17 cellular contexts compared by ENCODE assay signal in genomic region chr5:149528661-149529060, GRCh38. TPM values are rescaled to one million over a fixed set of nuclear protein-coding genes. Genes with fewer than 3 reads are reported as not detected.
DNase-seq lines count a peak whose midpoint lies in the region; ATAC-seq and TF ChIP-seq lines count a peak whose summit lies in the region.
"Had no signal": no experiment of that assay in that cellular context is flagged by ENCODE, and none has a peak within 500 bp of the region (broad histone marks: within the 10 kb centered on the region; RNA-seq: fewer than 3 reads in every experiment).

No MANE protein-coding gene starts in this region.

- H3K27me3 ChIP-seq in WERI-Rb-1 (ENCODE audit: insufficient read depth, low read depth, severe bottlenecking) (no peaks in the 10 kb centered on the region), esophagus squamous epithelium (no peaks in the 10 kb centered on the region), gastrocnemius medialis (no peaks in the 10 kb centered on the region)
- H3K27me3 ChIP-seq: adrenal gland, testis had no signal

- peaks cover 16% of the 10 kb centered on the region for H3K36me3 Mint-ChIP-seq in activated naive CD4-positive, alpha-beta T cell treated with anti-CD3 and anti-CD28 coated beads, Interleukin-2, amount 50 U/mL, for 24 hours
- peaks cover 0 to 23% of the 10 kb centered on the region in 2 donors for H3K36me3 Mint-ChIP-seq in activated naive CD4-positive, alpha-beta T cell treated with anti-CD3 and anti-CD28 coated beads, Interleukin-2, amount 50 U/mL, for 72 hours

- H3K27me3 Mint-ChIP-seq in activated naive CD4-positive, alpha-beta T cell treated with anti-CD3 and anti-CD28 coated beads, Interleukin-2, amount 50 U/mL, for 24 hours: no peaks in the 10 kb centered on the region

- peak overlapping the region; percentile 46 for H3K27ac ChIP-seq in WERI-Rb-1
- peak overlapping the region in 3 of 4 donors; percentile 37 to 68 (median 64) for H3K27ac ChIP-seq in esophagus squamous epithelium
- peak overlapping the region in 3 of 4 donors; percentile 50 to 63 (median 57) for H3K27ac ChIP-seq in gastrocnemius medialis
- H3K27ac ChIP-seq: adrenal gland, testis had no signal

- no peak for TF ChIP-seq CTCF in WERI-Rb-1 (IDR thresholded peaks at IDR 0.05; ENCODE audit: low read depth, low read length)
- no peak for TF ChIP-seq CTCF in esophagus squamous epithelium (IDR thresholded peaks at IDR 0.05)
- TF ChIP-seq CTCF in gastrocnemius medialis (IDR thresholded peaks at IDR 0.05 in 4 of 5, conservative IDR thresholded peaks at IDR 0.05 in 1 of 5): no peak

- TF ChIP-seq POLR2A in esophagus squamous epithelium (IDR thresholded peaks at IDR 0.05) (no peak), gastrocnemius medialis (IDR thresholded peaks at IDR 0.05) (no peak)

- peak overlapping the region; percentile 57 for H3K27ac Mint-ChIP-seq in activated naive CD4-positive, alpha-beta T cell treated with anti-CD3 and anti-CD28 coated beads, Interleukin-2, amount 50 U/mL, for 24 hours
- peak overlapping the region in 1 of 2 donors; percentile 5 for H3K27ac Mint-ChIP-seq in activated naive CD4-positive, alpha-beta T cell treated with anti-CD3 and anti-CD28 coated beads, Interleukin-2, amount 50 U/mL, for 72 hours

- no peaks in the 10 kb centered on the region for H3K9me3 ChIP-seq in WERI-Rb-1 (ENCODE audit: severe bottlenecking)
- H3K9me3 ChIP-seq in esophagus squamous epithelium: no peaks in the 10 kb centered on the region
- no peaks in the 10 kb centered on the region for H3K9me3 ChIP-seq in gastrocnemius medialis
- H3K9me3 ChIP-seq: adrenal gland, testis had no signal

- H3K4me3 Mint-ChIP-seq in activated naive CD4-positive, alpha-beta T cell treated with anti-CD3 and anti-CD28 coated beads, Interleukin-2, amount 50 U/mL, for 24 hours: peak overlapping the region; percentile 42

- peaks cover 94% of the 10 kb centered on the region for H3K4me1 Mint-ChIP-seq in activated naive CD4-positive, alpha-beta T cell treated with anti-CD3 and anti-CD28 coated beads, Interleukin-2, amount 50 U/mL, for 24 hours

- no peaks in the 10 kb centered on the region for H3K9me3 Mint-ChIP-seq in activated naive CD4-positive, alpha-beta T cell treated with anti-CD3 and anti-CD28 coated beads, Interleukin-2, amount 50 U/mL, for 24 hours
- no peaks in the 10 kb centered on the region for H3K9me3 Mint-ChIP-seq in activated naive CD4-positive, alpha-beta T cell treated with anti-CD3 and anti-CD28 coated beads, Interleukin-2, amount 50 U/mL, for 72 hours

- ATAC-seq in activated naive CD4-positive, alpha-beta T cell treated with anti-CD3 and anti-CD28 coated beads, Interleukin-2, amount 50 U/mL, for 72 hours: no peak
- ATAC-seq in gastrocnemius medialis (no peak), HG03354 (IDR thresholded peaks at IDR 0.05; ENCODE audit: poor library complexity, severe bottlenecking, unreplicated experiment) (no peak)
- ATAC-seq: left lobe of liver, right cardiac atrium had no signal

- 36 to 48% methylated on average over 2 of the region's 2 CpGs for WGBS in esophagus squamous epithelium, 2 donors

- H3K4me1 ChIP-seq in esophagus squamous epithelium (peaks cover 26 to 99% (median 61%) of the 10 kb centered on the region in 3 donors), gastrocnemius medialis (peaks cover 77 to 78% of the 10 kb centered on the region in 2 donors)

- H3K4me3 ChIP-seq in WERI-Rb-1 (ENCODE audit: low read depth, low read length) (no peak overlapping the region), esophagus squamous epithelium (no peak overlapping the region), gastrocnemius medialis (no peak overlapping the region)
- H3K4me3 ChIP-seq: adrenal gland, testis had no signal

- in situ Hi-C loops in gastrocnemius medialis (cut with MboI; ENCODE audit: low sequenced_read_pairs in 4 of 4): no loop called here

- no peak for DNase-seq in activated naive CD4-positive, alpha-beta T cell treated with anti-CD3 and anti-CD28 coated beads, Interleukin-2, amount 50 U/mL, for 72 hours (ENCODE audit: low spot score in 2 of 2)
- no peak for DNase-seq in WERI-Rb-1
- DNase-seq in esophagus squamous epithelium (lab: John Stamatoyannopoulos, UW): no peak
- no peak for DNase-seq in gastrocnemius medialis
- DNase-seq in NCI-H1092 treated with DMSO at 0.1 percent for 48 hours (lab: John Stamatoyannopoulos, UW): no peak
- DNase-seq in A172 (ENCODE audit: low spot score): no peak
- DNase-seq: adrenal gland; GF-D8; hypothalamus; NCI-H187; right cardiac atrium; stimulated activated CD4-positive, alpha-beta T cell treated with anti-CD3 and anti-CD28 coated beads, Interleukin-1b, Interleukin-23, amount 100 ng/mL, for 48 hours; SW 1271; testis had no signal

- intact Hi-C loops in esophagus squamous epithelium (cut with DNase I) (no loop called here), gastrocnemius medialis (cut with DNase I; ENCODE audit: low total_unique reads) (no loop called here)

- H3K36me3 ChIP-seq in WERI-Rb-1 (peaks cover 23% of the 10 kb centered on the region), esophagus squamous epithelium (peaks cover 0 to 34% (median 0%) of the 10 kb centered on the region in 3 donors), gastrocnemius medialis (no peaks in the 10 kb centered on the region)

RNA-seq across cellular contexts. Expression of gene CSNK1A1, which starts 22.6 kb away (rescaled TPM):
- total RNA-seq in activated naive CD4-positive, alpha-beta T cell treated with anti-CD3 and anti-CD28 coated beads, Interleukin-2, amount 50 U/mL, for 72 hours: 100 to 1,000 TPM; 148 to 197 TPM
- total RNA-seq in esophagus squamous epithelium (100 to 1,000 TPM; 223 to 388 (median 301) TPM), gastrocnemius medialis (100 to 1,000 TPM; 157 to 252 (median 215) TPM)
- total RNA-seq in A172 (2014; rRNA removed; shearing (Covaris generic)): 354 and 416 TPM in 2 replicates

RNA-seq across cellular contexts. Expression of gene ARHGEF37, which starts 52.6 kb away (rescaled TPM):
- 1 to 10 TPM in 1 of 2 donors, under 1 TPM in 1; 0.41 to 1.8 TPM for total RNA-seq in activated naive CD4-positive, alpha-beta T cell treated with anti-CD3 and anti-CD28 coated beads, Interleukin-2, amount 50 U/mL, for 72 hours
- 10 to 100 TPM; 14.5 to 29.3 (median 18.0) TPM for total RNA-seq in esophagus squamous epithelium
- total RNA-seq in gastrocnemius medialis: 10 to 100 TPM in 3 of 4 donors, 1 to 10 TPM in 1; 9.5 to 28.6 (median 21.0) TPM
- 0.69 and 1.6 TPM in 2 replicates for total RNA-seq in A172 (2014; rRNA removed; shearing (Covaris generic))
